Comparison of ENCODE assay signal across 1 cellular context in genomic region chr2:101854877-101855276, GRCh38.
TF ChIP-seq lines count a peak whose summit lies in the region.

No MANE protein-coding gene starts in this region.

TF ChIP-seq in HepG2, 621 proteins besides CTCF, POLR2A, EP300 and RAD21:
- no peak for TF ChIP-seq TP53 (CRISPR knock-in tag; conservative IDR thresholded peaks at IDR 0.05)
- TF ChIP-seq TMF1 (CRISPR knock-in tag; IDR thresholded peaks at IDR 0.05; ENCODE audit: low read depth), result no peak
- 0 out of 2 replicates have a peak, but pooled peaks have one; percentile 42 for TF ChIP-seq RFX5 (IDR thresholded peaks at IDR 0.05; ENCODE audit: low read depth, low read length)
- peak; percentile 75 for TF ChIP-seq BHLHE40 (IDR thresholded peaks at IDR 0.05; ENCODE audit: low read length)
- TF ChIP-seq NFATC3 (CRISPR knock-in tag; IDR thresholded peaks at IDR 0.05), result 0 out of 2 replicates have a peak, but pooled peaks have one; percentile 32
- TF ChIP-seq USF2 (IDR thresholded peaks at IDR 0.05; ENCODE audit: low read depth, low read length), result peak; percentile 29; the same call in 1 of the 2 replicates
- TF ChIP-seq USF2 (CRISPR knock-in tag; IDR thresholded peaks at IDR 0.05; ENCODE audit: borderline replicate concordance), result no peak
- peak; percentile 71 for TF ChIP-seq RBM22 (optimal IDR thresholded peaks at IDR 0.05; ENCODE audit: low read length)
